Comparison of ENCODE assay signal across 8 cellular contexts in genomic region chr1:152036316-152037216, GRCh38. TPM values are rescaled to one million over a fixed set of nuclear protein-coding genes. Genes with fewer than 3 reads are reported as not detected.
DNase-seq lines count a peak whose midpoint lies in the region; ATAC-seq and TF ChIP-seq lines count a peak whose summit lies in the region.

Gene S100A11, minus strand, starts transcription at chr1:152037004. Its CDS starts 89 bp downstream, at chr1:152036915.

- peak within 1 kb of the TSS; percentile 97 for H3K4me3 Mint-ChIP-seq in T-helper 1 cell treated with Interleukin-12 subunit alpha and Interleukin-12 subunit beta and Interleukin-4 antibody, amounts not matched to agents 30 μg/mL and 1 μg/mL, for 36 hours

- H3K27ac ChIP-seq in vagina: peak within 1 kb of the TSS; percentile 95

- peaks cover 34% of the 10 kb centered on the region for H3K4me1 Mint-ChIP-seq in T-helper 1 cell treated with Interleukin-12 subunit alpha and Interleukin-12 subunit beta and Interleukin-4 antibody, amounts not matched to agents 30 μg/mL and 1 μg/mL, for 36 hours (ENCODE audit: low read depth)

- TF ChIP-seq CTCF in vagina (IDR thresholded peaks at IDR 0.05): no peak

- H3K27me3 Mint-ChIP-seq in T-helper 1 cell treated with Interleukin-12 subunit alpha and Interleukin-12 subunit beta and Interleukin-4 antibody, amounts not matched to agents 30 μg/mL and 1 μg/mL, for 36 hours (ENCODE audit: low read depth): no peaks in the 10 kb centered on the region

- ATAC-seq in left cardiac atrium: peak; percentile 97 to 98

- no peaks in the 10 kb centered on the region for H3K9me3 Mint-ChIP-seq in T-helper 1 cell treated with Interleukin-12 subunit alpha and Interleukin-12 subunit beta and Interleukin-4 antibody, amounts not matched to agents 30 μg/mL and 1 μg/mL, for 36 hours

- H3K27me3 ChIP-seq in vagina: no peaks in the 10 kb centered on the region

- H3K4me1 ChIP-seq in vagina: peaks cover 27% of the 10 kb centered on the region

- H3K9me3 ChIP-seq in vagina: no peaks in the 10 kb centered on the region

- H3K4me3 ChIP-seq in vagina: peak within 1 kb of the TSS; percentile 85 to 90

- H3K27ac Mint-ChIP-seq in T-helper 1 cell treated with Interleukin-12 subunit alpha and Interleukin-12 subunit beta and Interleukin-4 antibody, amounts not matched to agents 30 μg/mL and 1 μg/mL, for 36 hours: peak within 1 kb of the TSS; percentile 93

- intact Hi-C loops in left cardiac atrium (cut with DNase I): no loop called here
- intact Hi-C loops in vagina (cut with DNase I): no loop called here

- peak; percentile 64 for TF ChIP-seq POLR2A in GM18951 (IDR thresholded peaks at IDR 0.05; ENCODE audit: extremely low read depth, insufficient read depth, insufficient read length)
- peak in 1 of 2 donors; percentile 97 for TF ChIP-seq POLR2A in vagina (IDR thresholded peaks at IDR 0.05)

- peaks cover 0 to 24% of the 10 kb centered on the region in 2 donors for H3K36me3 ChIP-seq in vagina

- H3K36me3 Mint-ChIP-seq in T-helper 1 cell treated with Interleukin-12 subunit alpha and Interleukin-12 subunit beta and Interleukin-4 antibody, amounts not matched to agents 30 μg/mL and 1 μg/mL, for 36 hours (ENCODE audit: low read depth): peaks cover 46% of the 10 kb centered on the region

- in situ Hi-C loops in GM18951 (cut with MboI; ENCODE audit: low sequenced_read_pairs, unreplicated experiment): no loop called here

- peak; percentile 89 for DNase-seq in A172 (ENCODE audit: low spot score)
- peak in 66 of 76 experiments; percentile 8 to 81 (median 58) for DNase-seq in HUDEP-2 (lab: John Stamatoyannopoulos, UW; ENCODE audit: unreplicated experiment in 76 of 76)
- DNase-seq in amniotic epithelial cell (ENCODE audit: low read depth): peak; percentile 84
- peak; percentile 95 for DNase-seq in left cardiac atrium
- DNase-seq in pulmonary artery endothelial cell (ENCODE audit: low read depth, low spot score): peak; percentile 29
- peak in 1 of 2 donors; percentile 93 for DNase-seq in vagina (ENCODE audit: extremely low spot score in 2 of 2)

RNA-seq across cellular contexts. Expression of gene S100A11, which starts in this region (rescaled TPM):
- total RNA-seq in A172 (2014; rRNA removed; shearing (Covaris generic)): 517 and 658 TPM in 2 replicates
- 100 to 1,000 TPM; 178 to 195 TPM for total RNA-seq in left cardiac atrium
- 22.9 and 33.5 TPM in 2 replicates for total RNA-seq in pulmonary artery endothelial cell
- total RNA-seq in vagina: 559 TPM
